9 cellular contexts compared by ENCODE assay signal in the genomic region with DNA sequence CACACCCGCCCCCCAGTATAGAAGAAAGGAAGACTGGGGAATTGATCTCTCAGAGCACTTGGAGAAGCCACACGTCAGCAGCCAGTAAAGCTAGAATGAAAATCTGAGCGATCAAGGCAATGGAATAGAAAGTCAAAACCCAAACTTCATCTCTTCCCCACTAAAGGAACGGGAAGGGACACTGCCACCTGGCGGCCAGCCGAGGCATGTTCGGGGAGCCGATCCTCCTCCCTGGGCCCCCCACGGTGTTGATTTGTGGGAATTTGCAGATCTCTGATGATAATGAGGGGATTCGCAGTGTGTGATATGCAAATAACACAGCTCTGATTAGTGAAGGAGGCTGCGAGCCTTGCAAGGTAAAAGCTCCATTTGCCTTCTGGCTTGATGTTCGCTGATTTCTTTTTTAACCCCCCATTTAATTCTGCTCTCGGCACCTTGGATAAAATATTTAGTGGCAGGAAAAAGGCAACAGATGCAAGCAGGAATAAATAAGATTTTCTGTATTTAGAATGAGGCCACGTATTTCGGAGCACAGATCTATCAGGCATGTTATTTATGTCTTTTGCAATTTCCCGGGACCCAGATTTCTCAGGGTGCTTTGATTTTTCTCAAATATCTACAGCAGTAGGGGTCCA.
A peak's percentile ranks its signal among the peaks of the same experiment; 100 is the strongest.
DNase-seq lines count a peak whose midpoint lies in the region; ATAC-seq and TF ChIP-seq lines count a peak whose summit lies in the region.
"Had no signal": no experiment of that assay in that cellular context is flagged by ENCODE, and none has a peak within 500 bp of the region (broad histone marks: within the 10 kb centered on the region; RNA-seq: fewer than 3 reads in every experiment).

No MANE protein-coding gene starts in this region.

- H3K27me3 ChIP-seq in liver (ENCODE audit: control insufficient read depth in 4 of 4, insufficient read depth in 4 of 4, low read length in 3 of 4): peaks cover 0 to 12% (median 0%) of the 10 kb centered on the region in 4 donors

- no peak overlapping the region for H3K9ac ChIP-seq in liver (ENCODE audit: low read depth in 1 of 2, low read length in 2 of 2)

- no peak overlapping the region for H3K27ac Mint-ChIP-seq in CD14-positive monocyte
- H3K27ac Mint-ChIP-seq: IgD-negative memory B cell had no signal

- no peaks in the 10 kb centered on the region for H3K36me3 ChIP-seq in liver (ENCODE audit: control insufficient read depth in 4 of 4, insufficient read depth in 3 of 4, low read depth in 1 of 4, low read length in 3 of 4)

- WGBS in liver: 23% methylated on average over 16 of the region's 16 CpGs

- intact Hi-C loops in CD14-positive monocyte (cut with micrococcal nuclease): no loop called here

- H3K27ac ChIP-seq in liver (ENCODE audit: low read depth in 1 of 2, low read length in 2 of 2): no peak overlapping the region

- no peaks in the 10 kb centered on the region for H3K4me1 ChIP-seq in liver (ENCODE audit: control insufficient read depth in 4 of 4, insufficient read depth in 4 of 4, low read length in 3 of 4)

- peak; percentile 67 for TF ChIP-seq CTCF in CD14-positive monocyte (IDR thresholded peaks at IDR 0.05)
- peak; percentile 48 for TF ChIP-seq CTCF in astrocyte of the spinal cord (IDR thresholded peaks at IDR 0.05; ENCODE audit: low read depth, low read length)
- peak; percentile 56 for TF ChIP-seq CTCF in liver (IDR thresholded peaks at IDR 0.05; ENCODE audit: low read depth, low read length, missing input control)

- H3K9me3 ChIP-seq in liver (ENCODE audit: control insufficient read depth in 4 of 4, low read length in 3 of 4): no peaks in the 10 kb centered on the region

- DNase-seq in CD14-positive monocyte (ENCODE audit: low spot score) (no peak), NCI-H1436 treated with DMSO at 0.1 percent for 48 hours (lab: John Stamatoyannopoulos, UW) (peak; percentile 8), astrocyte of the spinal cord (ENCODE audit: low read depth, low spot score) (no peak), NCI-H446 treated with DMSO at 0.1 percent for 48 hours (lab: John Stamatoyannopoulos, UW) (no peak)

- H3K27me3 Mint-ChIP-seq in CD14-positive monocyte (ENCODE audit: low read depth in 3 of 3): no peaks in the 10 kb centered on the region

- H3K4me3 ChIP-seq in astrocyte of the spinal cord (ENCODE audit: low read depth, low read length) (no peak overlapping the region), liver (ENCODE audit: low read depth in 1 of 3, low read length in 3 of 3) (no peak overlapping the region)

- H3K4me1 Mint-ChIP-seq in CD14-positive monocyte: no peaks in the 10 kb centered on the region

- ATAC-seq in GM19043 (IDR thresholded peaks at IDR 0.05; ENCODE audit: low read depth, unreplicated experiment) (peak; percentile 72), HG03196 (IDR thresholded peaks at IDR 0.05; ENCODE audit: unreplicated experiment) (no peak), GM19324 (IDR thresholded peaks at IDR 0.05; ENCODE audit: low FRiP score, unreplicated experiment) (no peak)

- peak; percentile 38 to 67 for TF ChIP-seq RAD21 in liver (IDR thresholded peaks at IDR 0.05)

- in situ Hi-C loops in astrocyte of the spinal cord (cut with HindIII; ENCODE audit: low sequenced_read_pairs): no loop called here

- no peak overlapping the region for H3K4me3 Mint-ChIP-seq in CD14-positive monocyte
- H3K4me3 Mint-ChIP-seq: IgD-negative memory B cell had no signal

- H3K36me3 Mint-ChIP-seq in CD14-positive monocyte: no peaks in the 10 kb centered on the region
- H3K36me3 Mint-ChIP-seq: IgD-negative memory B cell had no signal

- H3K9me3 Mint-ChIP-seq in CD14-positive monocyte: peaks cover 0 to 3% (median 0%) of the 10 kb centered on the region in 7 donors

TF ChIP-seq in liver, 16 proteins besides CTCF, POLR2A, EP300 and RAD21:
- TF ChIP-seq YY1 (IDR thresholded peaks at IDR 0.05) (no peak), JUND (IDR thresholded peaks at IDR 0.05) (no peak), EGR1 (IDR thresholded peaks at IDR 0.05; ENCODE audit: low read depth in 2 of 2) (no peak), SP1 (IDR thresholded peaks at IDR 0.05) (no peak), FOXA2 (IDR thresholded peaks at IDR 0.05) (no peak), GABPA (IDR thresholded peaks at IDR 0.05 in 1 of 2, conservative IDR thresholded peaks at IDR 0.05 in 1 of 2) (no peak), HNF4G (IDR thresholded peaks at IDR 0.05) (no peak)
- TF ChIP-seq, protein P1, sequence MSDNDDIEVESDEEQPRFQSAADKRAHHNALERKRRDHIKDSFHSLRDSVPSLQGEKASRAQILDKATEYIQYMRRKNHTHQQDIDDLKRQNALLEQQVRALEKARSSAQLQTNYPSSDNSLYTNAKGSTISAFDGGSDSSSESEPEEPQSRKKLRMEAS (IDR thresholded peaks at IDR 0.05): no peak
- TF ChIP-seq, protein P2, sequence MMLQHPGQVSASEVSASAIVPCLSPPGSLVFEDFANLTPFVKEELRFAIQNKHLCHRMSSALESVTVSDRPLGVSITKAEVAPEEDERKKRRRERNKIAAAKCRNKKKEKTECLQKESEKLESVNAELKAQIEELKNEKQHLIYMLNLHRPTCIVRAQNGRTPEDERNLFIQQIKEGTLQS (IDR thresholded peaks at IDR 0.05): no peak
- TF ChIP-seq, protein P3, sequence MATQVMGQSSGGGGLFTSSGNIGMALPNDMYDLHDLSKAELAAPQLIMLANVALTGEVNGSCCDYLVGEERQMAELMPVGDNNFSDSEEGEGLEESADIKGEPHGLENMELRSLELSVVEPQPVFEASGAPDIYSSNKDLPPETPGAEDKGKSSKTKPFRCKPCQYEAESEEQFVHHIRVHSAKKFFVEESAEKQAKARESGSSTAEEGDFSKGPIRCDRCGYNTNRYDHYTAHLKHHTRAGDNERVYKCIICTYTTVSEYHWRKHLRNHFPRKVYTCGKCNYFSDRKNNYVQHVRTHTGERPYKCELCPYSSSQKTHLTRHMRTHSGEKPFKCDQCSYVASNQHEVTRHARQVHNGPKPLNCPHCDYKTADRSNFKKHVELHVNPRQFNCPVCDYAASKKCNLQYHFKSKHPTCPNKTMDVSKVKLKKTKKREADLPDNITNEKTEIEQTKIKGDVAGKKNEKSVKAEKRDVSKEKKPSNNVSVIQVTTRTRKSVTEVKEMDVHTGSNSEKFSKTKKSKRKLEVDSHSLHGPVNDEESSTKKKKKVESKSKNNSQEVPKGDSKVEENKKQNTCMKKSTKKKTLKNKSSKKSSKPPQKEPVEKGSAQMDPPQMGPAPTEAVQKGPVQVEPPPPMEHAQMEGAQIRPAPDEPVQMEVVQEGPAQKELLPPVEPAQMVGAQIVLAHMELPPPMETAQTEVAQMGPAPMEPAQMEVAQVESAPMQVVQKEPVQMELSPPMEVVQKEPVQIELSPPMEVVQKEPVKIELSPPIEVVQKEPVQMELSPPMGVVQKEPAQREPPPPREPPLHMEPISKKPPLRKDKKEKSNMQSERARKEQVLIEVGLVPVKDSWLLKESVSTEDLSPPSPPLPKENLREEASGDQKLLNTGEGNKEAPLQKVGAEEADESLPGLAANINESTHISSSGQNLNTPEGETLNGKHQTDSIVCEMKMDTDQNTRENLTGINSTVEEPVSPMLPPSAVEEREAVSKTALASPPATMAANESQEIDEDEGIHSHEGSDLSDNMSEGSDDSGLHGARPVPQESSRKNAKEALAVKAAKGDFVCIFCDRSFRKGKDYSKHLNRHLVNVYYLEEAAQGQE (IDR thresholded peaks at IDR 0.05): no peak
TF ChIP-seq in liver: peak in this region for 0.
